ENCODE assay signal across 24 cellular contexts in the genomic region with DNA sequence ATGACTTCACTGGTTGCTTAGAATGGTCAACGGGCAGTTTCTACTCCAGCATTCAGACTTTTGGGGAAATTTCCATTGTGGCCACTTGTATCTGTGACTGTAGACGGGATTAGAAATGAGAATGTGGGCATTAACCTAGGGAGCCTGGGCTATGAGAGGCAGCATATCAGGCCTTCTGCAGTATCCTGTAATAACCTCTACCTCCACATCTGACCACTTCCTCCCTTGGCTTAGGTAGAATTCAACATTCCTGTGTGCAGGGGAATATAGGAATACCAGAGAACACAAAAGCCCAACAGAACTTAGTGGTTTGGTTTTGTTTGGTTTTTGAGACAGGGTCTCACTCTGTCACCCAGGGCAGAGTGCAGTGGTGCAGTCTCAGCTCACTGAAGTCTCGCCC.
A peak's percentile ranks its signal among the peaks of the same experiment; 100 is the strongest.
DNase-seq lines count a peak whose midpoint lies in the region; ATAC-seq and TF ChIP-seq lines count a peak whose summit lies in the region.
"Had no signal": no experiment of that assay in that cellular context is flagged by ENCODE, and none has a peak within 500 bp of the region (broad histone marks: within the 10 kb centered on the region; RNA-seq: fewer than 3 reads in every experiment).

No MANE protein-coding gene starts in this region.

- no peak overlapping the region for H3K9ac ChIP-seq in trophoblast cell (ENCODE audit: low read length)
- H3K9ac ChIP-seq: BLaER1 had no signal

- no peak for TF ChIP-seq CTCF in RWPE2 (IDR thresholded peaks at IDR 0.05; ENCODE audit: poor library complexity, severe bottlenecking)
- TF ChIP-seq CTCF in esophagus muscularis mucosa (IDR thresholded peaks at IDR 0.05): no peak
- TF ChIP-seq CTCF in prostate gland (IDR thresholded peaks at IDR 0.05): no peak

- H2BK120ac ChIP-seq in trophoblast cell (ENCODE audit: insufficient read depth, low read length, poor library complexity): peak overlapping the region; percentile 50

- peaks cover 14% of the 10 kb centered on the region for H3K4me1 ChIP-seq in RWPE2 (ENCODE audit: insufficient read depth, poor library complexity, severe bottlenecking)
- no peaks in the 10 kb centered on the region for H3K4me1 ChIP-seq in esophagus muscularis mucosa
- peaks cover 5 to 14% of the 10 kb centered on the region in 2 experiments for H3K4me1 ChIP-seq in trophoblast cell (ENCODE audit: control insufficient read depth in 1 of 2, insufficient read depth in 2 of 2, low read length in 2 of 2)
- H3K4me1 ChIP-seq in prostate gland (replicated peaks): no peaks in the 10 kb centered on the region
- H3K4me1 ChIP-seq: BLaER1, HAP-1 had no signal

- WGBS in esophagus muscularis mucosa: 87% methylated on average over 3 of the region's 3 CpGs
- whole genome bisulfite sequencing in trophoblast cell (ENCODE audit: extremely low coverage, insufficient coverage, insufficient read length): no CpG with 5 or more reads among the region's 3 CpGs
- WGBS in prostate gland: 63% methylated on average over 3 of the region's 3 CpGs

- H4K12ac ChIP-seq in trophoblast cell (ENCODE audit: low read depth, low read length): no peak overlapping the region

- TF ChIP-seq POLR2A in esophagus muscularis mucosa (IDR thresholded peaks at IDR 0.05; ENCODE audit: low read depth): no peak
- no peak for TF ChIP-seq POLR2A in prostate gland (IDR thresholded peaks at IDR 0.05)

- peak overlapping the region; percentile 86 for H4K91ac ChIP-seq in trophoblast cell (ENCODE audit: low read depth, low read length)

- H3K18ac ChIP-seq in trophoblast cell (ENCODE audit: low read length): no peak overlapping the region

- peak overlapping the region; percentile 33 for H3K4ac ChIP-seq in trophoblast cell (ENCODE audit: low read depth, low read length)

- H3K9me3 ChIP-seq in RWPE2 (ENCODE audit: severe bottlenecking): no peaks in the 10 kb centered on the region
- no peaks in the 10 kb centered on the region for H3K9me3 ChIP-seq in esophagus muscularis mucosa
- no peaks in the 10 kb centered on the region for H3K9me3 ChIP-seq in trophoblast cell (ENCODE audit: insufficient read depth, low read depth, low read length)
- H3K9me3 ChIP-seq in prostate gland: no peaks in the 10 kb centered on the region
- H3K9me3 ChIP-seq: BLaER1, HAP-1, MG63 had no signal

- H3K36me3 ChIP-seq in RWPE2 (ENCODE audit: low read depth) (no peaks in the 10 kb centered on the region), esophagus muscularis mucosa (no peaks in the 10 kb centered on the region), trophoblast cell (ENCODE audit: control insufficient read depth in 1 of 2, insufficient read depth in 2 of 2, low read length in 2 of 2) (no peaks in the 10 kb centered on the region), prostate gland (no peaks in the 10 kb centered on the region)
- H3K36me3 ChIP-seq: BLaER1, HAP-1, MG63 had no signal

- intact Hi-C loops in esophagus muscularis mucosa (cut with DNase I): no loop called here
- intact Hi-C loops in prostate gland (cut with DNase I): no loop called here

- peak overlapping the region; percentile 78 for H2BK12ac ChIP-seq in trophoblast cell (ENCODE audit: low read length)

- no peak for TF ChIP-seq EP300 in esophagus muscularis mucosa (IDR thresholded peaks at IDR 0.05)

- ATAC-seq in RWPE2 (ENCODE audit: low read depth): no peak
- ATAC-seq in left lobe of liver: no peak
- no peak for ATAC-seq in GM18868 (IDR thresholded peaks at IDR 0.05; ENCODE audit: unreplicated experiment)
- ATAC-seq in HG03521 (IDR thresholded peaks at IDR 0.05; ENCODE audit: unreplicated experiment): no peak
- ATAC-seq: K562 had no signal

- H3K4me2 ChIP-seq in trophoblast cell (ENCODE audit: low read length): no peak overlapping the region
- H3K4me2 ChIP-seq: BLaER1 had no signal

- H3K4me3 ChIP-seq in RWPE2 (ENCODE audit: severe bottlenecking) (no peak overlapping the region), esophagus muscularis mucosa (no peak overlapping the region), trophoblast cell (ENCODE audit: low read depth, low read length) (no peak overlapping the region), prostate gland (no peak overlapping the region)
- H3K4me3 ChIP-seq: BLaER1, HAP-1, K562, MG63 had no signal

- peak overlapping the region; percentile 73 for H3K14ac ChIP-seq in trophoblast cell (ENCODE audit: low read length)

- peak overlapping the region; percentile 44 for H2AK5ac ChIP-seq in trophoblast cell (ENCODE audit: low read length)

- H3K79me1 ChIP-seq in trophoblast cell (ENCODE audit: low read length): peaks cover 8% of the 10 kb centered on the region

- H3K27ac ChIP-seq in RWPE2 (ENCODE audit: poor library complexity, severe bottlenecking) (peak overlapping the region; percentile 53), esophagus muscularis mucosa (replicated peaks in 1 of 4) (no peak overlapping the region), trophoblast cell (ENCODE audit: low read depth, low read length) (peak overlapping the region; percentile 65), prostate gland (no peak overlapping the region)
- H3K27ac ChIP-seq: BLaER1 had no signal

- H3K23ac ChIP-seq in trophoblast cell (ENCODE audit: low read length): no peak overlapping the region

- H3K79me2 ChIP-seq in trophoblast cell (ENCODE audit: control insufficient read depth, insufficient read depth, low read length, poor library complexity): no peaks in the 10 kb centered on the region

- peak overlapping the region; percentile 65 for H2BK5ac ChIP-seq in trophoblast cell (ENCODE audit: low read depth, low read length, poor library complexity)

- DNase-seq in HT1080 (ENCODE audit: low read depth): peak; percentile 38
- no peak for DNase-seq in RWPE2 (ENCODE audit: low spot score)
- DNase-seq in esophagus muscularis mucosa (ENCODE audit: extremely low spot score): peak; percentile 70
- DNase-seq in trophoblast cell: peak in 1 of 2 donors; percentile 6
- no peak for DNase-seq in prostate gland (ENCODE audit: low spot score)
- DNase-seq in left lobe of liver (ENCODE audit: low spot score): no peak
- DNase-seq: CD4-positive, CD25-positive, alpha-beta regulatory T cell; GOT3; Kasumi-1; MG63; NCI-H1105 treated with DMSO at 0.1 percent for 48 hours; NCI-H146; NCI-H1930; NCI-H446 treated with DMSO at 0.1 percent for 48 hours; NCI-H526; NCI-H82; NK-92 treated with Interleukin-12 subunit alpha and Interleukin-12 subunit beta, amount 100 ng/mL, for 24 hours; RPMI8226; SHP77 had no signal

- no peak overlapping the region for H2AFZ ChIP-seq in trophoblast cell (ENCODE audit: insufficient read depth, low read length, poor library complexity)

- H3K27me3 ChIP-seq in RWPE2 (ENCODE audit: insufficient read depth, poor library complexity, severe bottlenecking) (no peaks in the 10 kb centered on the region), esophagus muscularis mucosa (peaks cover 0 to 25% (median 2%) of the 10 kb centered on the region in 4 donors), trophoblast cell (ENCODE audit: insufficient read depth, low read length) (no peaks in the 10 kb centered on the region), prostate gland (replicated peaks; ENCODE audit: insufficient read depth) (no peaks in the 10 kb centered on the region)
- H3K27me3 ChIP-seq: BLaER1, MG63 had no signal

- peak overlapping the region; percentile 35 for H4K8ac ChIP-seq in trophoblast cell (ENCODE audit: low read depth, low read length)

Comparison
In these comparisons a context has a peak if more than half of its experiments do, and no peak if none do; other contexts are left out.
1. DNase-seq: peak in HT1080 (single experiment) and esophagus muscularis mucosa (single experiment); none in RWPE2 (single experiment), prostate gland (single experiment) and left lobe of liver (single experiment).
2. H3K27ac ChIP-seq: peak in RWPE2 (single experiment) and trophoblast cell (single experiment); none in esophagus muscularis mucosa (0 of 4) and prostate gland (0 of 2).